ENCODE assay signal across 13 cellular contexts in genomic region chr9:120894404-120895226, GRCh38. TPM values are rescaled to one million over a fixed set of nuclear protein-coding genes. Genes with fewer than 3 reads are reported as not detected.
DNase-seq lines count a peak whose midpoint lies in the region; ATAC-seq and TF ChIP-seq lines count a peak whose summit lies in the region.
"Had no signal": no experiment of that assay in that cellular context is flagged by ENCODE, and none has a peak within 500 bp of the region (broad histone marks: within the 10 kb centered on the region; RNA-seq: fewer than 3 reads in every experiment).

No MANE protein-coding gene starts in this region.

- POLR2A ChIA-PET in CD8-positive, alpha-beta T cell (lab: Charles Lee) = interaction anchor here (0.7 to 38.7 kb wide), 4 partner anchors 7 to 22 kb away, joined by 4 to 1009 read pairs (median 98); partner anchors contain the start of genes PHF19 and TRAF1
- POLR2A ChIA-PET in T-cell (lab: Charles Lee) = interaction anchor here in 1 of 2 donors (0.7 to 1.7 kb wide), 2 partner anchors 22 to 1511 kb away, joined by 3 to 4 read pairs; no protein-coding TSS in a partner anchor
- POLR2A ChIA-PET in CD8-positive, alpha-beta memory T cell (lab: Charles Lee) = interaction anchor here (0.7 to 5.6 kb wide), 14 partner anchors 9 to 42 kb away, joined by 3 to 116 read pairs (median 7); partner anchors contain the start of gene TRAF1

- CTCF ChIA-PET in CD8-positive, alpha-beta T cell (lab: Charles Lee) = interaction anchor here (0.8 to 7.3 kb wide), 5 partner anchors 9 to 42 kb away, joined by 3 to 39 read pairs (median 14); no protein-coding TSS in a partner anchor
- CTCF ChIA-PET in T-cell (lab: Charles Lee) = interaction anchor here in 1 of 2 donors (1.0 kb wide), 1 partner anchor 11 kb away, joined by 3 read pairs; no protein-coding TSS in a partner anchor
- CTCF ChIA-PET in CD8-positive, alpha-beta memory T cell (lab: Charles Lee) = interaction anchor here (0.9 to 5.9 kb wide), 11 partner anchors 9 to 165 kb away, joined by 3 to 38 read pairs (median 4); no protein-coding TSS in a partner anchor

- peak overlapping the region; percentile 74 for H3K27ac Mint-ChIP-seq in CD8-positive, alpha-beta T cell
- peak overlapping the region; percentile 70 to 98 for H3K27ac Mint-ChIP-seq in T-cell
- peak overlapping the region in 3 of 8 donors; percentile 25 to 97 (median 95) for H3K27ac Mint-ChIP-seq in CD8-positive, alpha-beta memory T cell

- no peaks in the 10 kb centered on the region for H3K36me3 Mint-ChIP-seq in CD8-positive, alpha-beta T cell
- peaks cover 4% of the 10 kb centered on the region for H3K36me3 Mint-ChIP-seq in T-cell
- peaks cover 0 to 4% (median 0%) of the 10 kb centered on the region in 3 donors for H3K36me3 Mint-ChIP-seq in CD8-positive, alpha-beta memory T cell

- H3K27me3 ChIP-seq in CD8-positive, alpha-beta T cell (ENCODE audit: insufficient read depth, low read length) = no peaks in the 10 kb centered on the region
- no peaks in the 10 kb centered on the region for H3K27me3 ChIP-seq in BE2C
- no peaks in the 10 kb centered on the region for H3K27me3 ChIP-seq in CD8-positive, alpha-beta memory T cell (ENCODE audit: insufficient read depth, low read length, poor library complexity, severe bottlenecking)

- intact Hi-C loops in CD8-positive, alpha-beta T cell (cut with DNase I, micrococcal nuclease) = loop anchor here in 1 of 2 experiments (5.0 kb wide), 1 partner anchor 33 kb away; the partner anchor contains the start of gene TRAF1
- intact Hi-C loops in posterior vena cava (cut with DNase I) = no loop called here

- no peak overlapping the region for H3K4me3 ChIP-seq in CD8-positive, alpha-beta T cell (ENCODE audit: low read depth, low read length)
- H3K4me3 ChIP-seq in fibroblast of pulmonary artery (replicated peaks; ENCODE audit: low read depth, low read length) = no peak overlapping the region
- no peak overlapping the region for H3K4me3 ChIP-seq in BE2C (ENCODE audit: low read depth, low read length)
- H3K4me3 ChIP-seq in CD8-positive, alpha-beta memory T cell (ENCODE audit: low read length) = no peak overlapping the region

- peaks cover 67% of the 10 kb centered on the region for H3K4me1 Mint-ChIP-seq in CD8-positive, alpha-beta T cell (ENCODE audit: low read depth)
- H3K4me1 Mint-ChIP-seq in T-cell = peaks cover 57 to 85% (median 77%) of the 10 kb centered on the region in 3 donors
- H3K4me1 Mint-ChIP-seq in CD8-positive, alpha-beta memory T cell = peaks cover 57 to 88% (median 60%) of the 10 kb centered on the region in 3 donors

- no peak for DNase-seq in CD8-positive, alpha-beta T cell
- DNase-seq in T-cell (no peak), fibroblast of pulmonary artery (ENCODE audit: low read depth) (peak; percentile 40), posterior vena cava (ENCODE audit: low spot score) (peak; percentile 87), BE2C (no peak), hippocampal formation (lab: John Stamatoyannopoulos, UW) (no peak)
- DNase-seq in CD8-positive, alpha-beta memory T cell = no peak
- DNase-seq: cortex of kidney, NCI-H1092 treated with DMSO at 0.1 percent for 48 hours, T-helper 9 cell had no signal

- no peak for TF ChIP-seq CTCF in CD8-positive, alpha-beta T cell (IDR thresholded peaks at IDR 0.05)
- no peak for TF ChIP-seq CTCF in fibroblast of pulmonary artery (IDR thresholded peaks at IDR 0.05; ENCODE audit: low read length, missing control alignments)
- TF ChIP-seq CTCF in BE2C (IDR thresholded peaks at IDR 0.05; ENCODE audit: low read depth, low read length) = no peak

- H3K9me3 Mint-ChIP-seq in CD8-positive, alpha-beta T cell = no peaks in the 10 kb centered on the region
- peaks cover 0 to 3% (median 0%) of the 10 kb centered on the region in 3 donors for H3K9me3 Mint-ChIP-seq in T-cell
- no peaks in the 10 kb centered on the region for H3K9me3 Mint-ChIP-seq in CD8-positive, alpha-beta memory T cell

- H3K36me3 ChIP-seq in CD8-positive, alpha-beta T cell (ENCODE audit: insufficient read depth, low read length) = no peaks in the 10 kb centered on the region
- no peaks in the 10 kb centered on the region for H3K36me3 ChIP-seq in BE2C
- no peaks in the 10 kb centered on the region for H3K36me3 ChIP-seq in CD8-positive, alpha-beta memory T cell (ENCODE audit: insufficient read depth, low read length)

- H3K27me3 Mint-ChIP-seq in CD8-positive, alpha-beta T cell (ENCODE audit: low read depth) = no peaks in the 10 kb centered on the region
- H3K27me3 Mint-ChIP-seq in T-cell = no peaks in the 10 kb centered on the region
- H3K27me3 Mint-ChIP-seq in CD8-positive, alpha-beta memory T cell = no peaks in the 10 kb centered on the region

- H3K4me1 ChIP-seq in CD8-positive, alpha-beta T cell (ENCODE audit: insufficient read depth, low read length) = peaks cover 68% of the 10 kb centered on the region
- H3K4me1 ChIP-seq in BE2C = no peaks in the 10 kb centered on the region
- peaks cover 75% of the 10 kb centered on the region for H3K4me1 ChIP-seq in CD8-positive, alpha-beta memory T cell (ENCODE audit: insufficient read depth, low read length)

- H3K27ac ChIP-seq in CD8-positive, alpha-beta T cell (ENCODE audit: low read depth, low read length) = no peak overlapping the region
- no peak overlapping the region for H3K27ac ChIP-seq in CD8-positive, alpha-beta memory T cell (ENCODE audit: low read depth, low read length)

- H3K9me3 ChIP-seq in CD8-positive, alpha-beta T cell (ENCODE audit: low read length) = no peaks in the 10 kb centered on the region
- H3K9me3 ChIP-seq in BE2C = no peaks in the 10 kb centered on the region
- H3K9me3 ChIP-seq in CD8-positive, alpha-beta memory T cell (ENCODE audit: low read length) = no peaks in the 10 kb centered on the region

- H3K4me3 Mint-ChIP-seq in CD8-positive, alpha-beta T cell = no peak overlapping the region
- no peak overlapping the region for H3K4me3 Mint-ChIP-seq in T-cell
- no peak overlapping the region for H3K4me3 Mint-ChIP-seq in CD8-positive, alpha-beta memory T cell

- no peak for ATAC-seq in CD8-positive, alpha-beta T cell
- ATAC-seq in T-cell (replicated peaks in 1 of 4) = no peak
- ATAC-seq in GM18858 (IDR thresholded peaks at IDR 0.05; ENCODE audit: unreplicated experiment) = no peak
- ATAC-seq: HCT116; stimulated activated naive CD8-positive, alpha-beta T cell treated with anti-CD3 and anti-CD28 coated beads, Interleukin-15, Interleukin-2, amounts not matched to agents 100 U/mL and 50 U/mL, for 24 hours had no signal

RNA-seq across cellular contexts. Expression of gene PHF19, which starts 17.6 kb away (rescaled TPM):
- total RNA-seq in CD8-positive, alpha-beta T cell = 10 to 100 TPM; 47.3 to 48.5 TPM
- total RNA-seq in T-cell (100 to 1,000 TPM in 4 of 5 donors, 10 to 100 TPM in 1; 92.8 to 184 (median 166) TPM), posterior vena cava (10 to 100 TPM; 30.8 to 40.2 TPM)
- 49.6 TPM for polyA plus RNA-seq in BE2C (2012; ENCODE audit: insufficient read depth, insufficient read length, low read depth)
- 100 to 1,000 TPM; 206 to 214 TPM for total RNA-seq in CD8-positive, alpha-beta memory T cell
- polyA plus RNA-seq in CD8-positive, alpha-beta memory T cell = 8.3 TPM

RNA-seq across cellular contexts. Expression of gene TRAF1, which starts 32.0 kb away (rescaled TPM):
- 10 to 100 TPM; 61.2 to 61.7 TPM for total RNA-seq in CD8-positive, alpha-beta T cell
- 100 to 1,000 TPM in 3 of 5 donors, 10 to 100 TPM in 2; 67.6 to 170 (median 157) TPM for total RNA-seq in T-cell
- 10 to 100 TPM; 10.2 to 14.6 TPM for total RNA-seq in posterior vena cava
- polyA plus RNA-seq in BE2C (2012; ENCODE audit: insufficient read depth, insufficient read length, low read depth) = 2.3 TPM
- 100 to 1,000 TPM; 316 to 322 TPM for total RNA-seq in CD8-positive, alpha-beta memory T cell
- 12.1 TPM for polyA plus RNA-seq in CD8-positive, alpha-beta memory T cell

RNA-seq across cellular contexts. Expression of gene PSMD5, which starts 51.9 kb away (rescaled TPM):
- total RNA-seq in CD8-positive, alpha-beta T cell = 10 to 100 TPM; 38.5 to 58.2 TPM
- total RNA-seq in T-cell = 10 to 100 TPM; 27.5 to 55.2 (median 47.7) TPM
- 10 to 100 TPM; 31.3 to 37.5 TPM for total RNA-seq in posterior vena cava
- 92.1 TPM for polyA plus RNA-seq in BE2C (2012; ENCODE audit: insufficient read depth, insufficient read length, low read depth)
- 10 to 100 TPM; 60.9 to 63.7 TPM for total RNA-seq in CD8-positive, alpha-beta memory T cell
- polyA plus RNA-seq in CD8-positive, alpha-beta memory T cell = 21.1 TPM

Comparison
In these comparisons a context has a peak if more than half of its experiments do, and no peak if none do; other contexts are left out.
1. DNase-seq: peak in fibroblast of pulmonary artery (single experiment) and posterior vena cava (single experiment); none in CD8-positive, alpha-beta T cell (0 of 7), T-cell (0 of 34), BE2C (single experiment), CD8-positive, alpha-beta memory T cell (0 of 5) and hippocampal formation (0 of 2).